In the genomic region with DNA sequence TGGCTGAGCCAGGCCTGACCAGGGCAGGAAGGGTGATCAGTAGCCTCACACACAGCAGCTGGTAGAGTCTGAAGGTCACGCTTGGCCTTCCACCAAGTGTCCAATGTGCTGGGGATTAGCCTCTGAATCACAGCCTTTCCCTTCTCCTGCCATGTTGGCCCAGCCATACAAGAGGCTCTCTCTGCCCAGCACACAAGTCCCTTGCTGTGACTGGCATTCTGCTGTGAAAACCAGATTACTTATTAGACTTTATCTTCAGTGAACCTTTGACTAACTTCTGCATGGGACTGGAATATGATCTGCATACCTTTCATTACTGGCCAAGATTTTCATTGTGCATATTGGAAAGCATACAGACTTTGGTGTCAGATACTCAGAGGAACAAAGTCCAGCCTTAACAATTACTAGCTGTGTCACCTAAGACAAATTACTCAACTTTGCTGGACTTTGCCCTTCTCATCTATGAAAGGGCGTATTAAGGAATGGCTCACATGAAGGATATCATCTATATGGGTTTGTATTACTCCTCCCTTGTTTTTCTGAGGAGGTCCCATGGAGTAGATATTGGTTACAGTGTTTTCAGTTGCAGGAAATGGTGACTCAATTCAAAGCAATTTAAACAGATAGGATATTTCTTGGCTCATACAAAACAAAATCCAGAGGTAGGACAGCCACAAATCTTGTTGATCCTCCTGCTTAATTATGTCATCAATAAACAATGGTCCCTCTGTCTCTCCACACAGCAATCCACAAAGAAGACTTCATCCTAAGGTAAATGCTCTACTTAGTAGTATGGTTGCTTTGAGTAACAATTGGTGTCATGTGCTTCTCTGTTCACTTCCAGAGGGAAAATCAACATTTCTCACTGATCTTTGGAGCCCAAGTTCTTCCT, we compare ENCODE assay signal across 1 cellular context.
TF ChIP-seq lines count a peak whose summit lies in the region.

No MANE protein-coding gene starts in this region.

TF ChIP-seq in WTC11, 78 proteins besides CTCF, POLR2A, EP300 and RAD21 (continued from another document):
- TF ChIP-seq, protein P1, sequence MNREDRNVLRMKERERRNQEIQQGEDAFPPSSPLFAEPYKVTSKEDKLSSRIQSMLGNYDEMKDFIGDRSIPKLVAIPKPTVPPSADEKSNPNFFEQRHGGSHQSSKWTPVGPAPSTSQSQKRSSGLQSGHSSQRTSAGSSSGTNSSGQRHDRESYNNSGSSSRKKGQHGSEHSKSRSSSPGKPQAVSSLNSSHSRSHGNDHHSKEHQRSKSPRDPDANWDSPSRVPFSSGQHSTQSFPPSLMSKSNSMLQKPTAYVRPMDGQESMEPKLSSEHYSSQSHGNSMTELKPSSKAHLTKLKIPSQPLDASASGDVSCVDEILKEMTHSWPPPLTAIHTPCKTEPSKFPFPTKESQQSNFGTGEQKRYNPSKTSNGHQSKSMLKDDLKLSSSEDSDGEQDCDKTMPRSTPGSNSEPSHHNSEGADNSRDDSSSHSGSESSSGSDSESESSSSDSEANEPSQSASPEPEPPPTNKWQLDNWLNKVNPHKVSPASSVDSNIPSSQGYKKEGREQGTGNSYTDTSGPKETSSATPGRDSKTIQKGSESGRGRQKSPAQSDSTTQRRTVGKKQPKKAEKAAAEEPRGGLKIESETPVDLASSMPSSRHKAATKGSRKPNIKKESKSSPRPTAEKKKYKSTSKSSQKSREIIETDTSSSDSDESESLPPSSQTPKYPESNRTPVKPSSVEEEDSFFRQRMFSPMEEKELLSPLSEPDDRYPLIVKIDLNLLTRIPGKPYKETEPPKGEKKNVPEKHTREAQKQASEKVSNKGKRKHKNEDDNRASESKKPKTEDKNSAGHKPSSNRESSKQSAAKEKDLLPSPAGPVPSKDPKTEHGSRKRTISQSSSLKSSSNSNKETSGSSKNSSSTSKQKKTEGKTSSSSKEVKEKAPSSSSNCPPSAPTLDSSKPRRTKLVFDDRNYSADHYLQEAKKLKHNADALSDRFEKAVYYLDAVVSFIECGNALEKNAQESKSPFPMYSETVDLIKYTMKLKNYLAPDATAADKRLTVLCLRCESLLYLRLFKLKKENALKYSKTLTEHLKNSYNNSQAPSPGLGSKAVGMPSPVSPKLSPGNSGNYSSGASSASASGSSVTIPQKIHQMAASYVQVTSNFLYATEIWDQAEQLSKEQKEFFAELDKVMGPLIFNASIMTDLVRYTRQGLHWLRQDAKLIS (CRISPR knock-in tag; IDR thresholded peaks at IDR 0.05; ENCODE audit: borderline replicate concordance), result no peak
- TF ChIP-seq GABPB1 (CRISPR knock-in tag; IDR thresholded peaks at IDR 0.05), result no peak
